ENCODE assay signal across 12 cellular contexts in genomic region chr20:33631910-33632309, GRCh38. TPM values are rescaled to one million over a fixed set of nuclear protein-coding genes. Genes with fewer than 3 reads are reported as not detected.
"Had no signal": no experiment of that assay in that cellular context is flagged by ENCODE, and none has a peak within 500 bp of the region (broad histone marks: within the 10 kb centered on the region; RNA-seq: fewer than 3 reads in every experiment).

No MANE protein-coding gene starts in this region.

RNA-seq across cellular contexts. Expression of gene C20orf144, which starts 30.2 kb away (rescaled TPM):
- total RNA-seq: stomach, subcutaneous adipose tissue, suprapubic skin, temporal lobe, thoracic aorta, tibial nerve, transverse colon, upper lobe of left lung, ureter, urinary bladder, uterus, vagina had no signal
